14 cellular contexts compared by ENCODE assay signal in the genomic region with DNA sequence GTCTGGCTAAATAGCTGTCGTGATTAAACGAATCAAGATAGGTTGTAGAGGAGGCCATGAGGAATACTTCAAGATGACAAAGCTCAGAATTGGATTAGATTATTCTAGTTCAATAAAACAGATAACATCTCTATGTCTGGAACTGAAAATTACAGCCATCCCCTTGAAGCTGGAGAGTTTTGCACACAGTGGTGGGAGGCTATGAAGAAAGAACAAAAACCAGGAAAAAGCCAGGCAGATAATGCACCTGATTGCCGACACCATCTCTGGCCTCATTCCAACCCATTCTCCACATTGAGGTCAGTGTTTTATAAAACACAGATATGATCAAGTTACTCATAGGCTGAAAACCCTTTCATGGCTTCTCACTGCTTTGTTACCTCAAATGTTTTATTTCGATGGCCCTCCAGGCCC.
DNase-seq lines count a peak whose midpoint lies in the region; TF ChIP-seq lines count a peak whose summit lies in the region.
"Had no signal": no experiment of that assay in that cellular context is flagged by ENCODE, and none has a peak within 500 bp of the region (broad histone marks: within the 10 kb centered on the region; RNA-seq: fewer than 3 reads in every experiment).

No MANE protein-coding gene starts in this region.

- H3K4me1 ChIP-seq in SK-N-SH (ENCODE audit: control insufficient read depth in 1 of 2, insufficient read depth in 2 of 2, low read depth in 1 of 2, low read length in 1 of 2): peaks cover 7 to 49% of the 10 kb centered on the region in 2 experiments; a peak in 3 of 4 replicates

- DNase-seq in DMS153 treated with DMSO at 0.1 percent for 48 hours (lab: John Stamatoyannopoulos, UW; ENCODE audit: unreplicated experiment): peak; percentile 70
- peak; percentile 56 for DNase-seq in NCI-H146 treated with DMSO at 0.1 percent for 48 hours (lab: John Stamatoyannopoulos, UW; ENCODE audit: unreplicated experiment)
- peak; percentile 50 for DNase-seq in SK-N-SH
- peak; percentile 56 for DNase-seq in fibroblast of the aortic adventitia (ENCODE audit: low read depth)
- DNase-seq in GM10266 (ENCODE audit: extremely low spot score): no peak
- DNase-seq in cerebellum (ENCODE audit: low spot score): no peak
- no peak for DNase-seq in germinal center (ENCODE audit: low spot score)
- no peak for DNase-seq in HPDE6-E6E7 (ENCODE audit: extremely low spot score)
- DNase-seq: ACHN; CD8-positive, alpha-beta T cell; Kasumi-1; NCI-H1436; NCI-H510A; T-cell had no signal

- POLR2A ChIA-PET in SK-N-SH (lab: Yijun Ruan, JAX): interaction anchor here (0.9 to 2.1 kb wide), 11 partner anchors 25 to 1181 kb away, joined by 3 to 20 read pairs (median 9); a partner anchor contains a TSS

- H3K27ac ChIP-seq in SK-N-SH (ENCODE audit: low read depth in 2 of 2, low read length in 1 of 2): peak overlapping the region; percentile 48 to 100; a peak in 3 of 4 replicates

- H3K36me3 ChIP-seq in SK-N-SH (replicated peaks in 1 of 2; ENCODE audit: control insufficient read depth in 1 of 2, insufficient read depth in 2 of 2, low read length in 1 of 2): no peaks in the 10 kb centered on the region

- no peaks in the 10 kb centered on the region for H3K9me3 ChIP-seq in SK-N-SH

- H3K79me2 ChIP-seq in SK-N-SH (ENCODE audit: insufficient read depth): no peaks in the 10 kb centered on the region

- CTCF ChIA-PET in SK-N-SH (lab: Yijun Ruan, JAX): interaction anchor here (0.9 to 10.1 kb wide), 8 partner anchors 11 to 1183 kb away, joined by 3 to 108 read pairs (median 6); no protein-coding TSS in a partner anchor

- WGBS in SK-N-SH (ENCODE audit: low lambda C conversion rate): 9% methylated on average over 4 of the region's 4 CpGs

- H3K4me3 ChIP-seq in SK-N-SH (ENCODE audit: low read depth in 2 of 2, low read length in 1 of 2) (no peak overlapping the region), fibroblast of the aortic adventitia (ENCODE audit: low read depth, low read length) (no peak overlapping the region)

- no peaks in the 10 kb centered on the region for H3K27me3 ChIP-seq in SK-N-SH (ENCODE audit: insufficient read depth)

- H3K9ac ChIP-seq in SK-N-SH: no peak overlapping the region

- H3K4me2 ChIP-seq in SK-N-SH: peak overlapping the region; percentile 50; the same call in 1 of the 2 replicates

- TF ChIP-seq CTCF in SK-N-SH (IDR thresholded peaks at IDR 0.05) (no peak), fibroblast of the aortic adventitia (IDR thresholded peaks at IDR 0.05; ENCODE audit: insufficient read depth, low read length) (no peak), GM10266 (IDR thresholded peaks at IDR 0.05; ENCODE audit: control insufficient read depth, insufficient read depth, low read depth, missing control alignments) (no peak)

- H3K9me2 ChIP-seq in SK-N-SH: no peaks in the 10 kb centered on the region

- H4K20me1 ChIP-seq in SK-N-SH (ENCODE audit: insufficient read depth): no peaks in the 10 kb centered on the region

- no peaks in the 10 kb centered on the region for H3F3A ChIP-seq in SK-N-SH (replicated peaks; ENCODE audit: insufficient read depth)

- H2AFZ ChIP-seq in SK-N-SH (ENCODE audit: low read depth): no peak overlapping the region

- TF ChIP-seq EP300 in SK-N-SH (IDR thresholded peaks at IDR 0.05; ENCODE audit: borderline replicate concordance in 1 of 2, low read depth in 1 of 2, low read length in 1 of 2): peak; percentile 82 to 99

- peak; percentile 47 for TF ChIP-seq RAD21 in SK-N-SH (IDR thresholded peaks at IDR 0.05; ENCODE audit: low read length)

TF ChIP-seq in SK-N-SH, 30 proteins besides CTCF, POLR2A, EP300 and RAD21 (continues in another document):
- TF ChIP-seq FOXM1 (IDR thresholded peaks at IDR 0.05; ENCODE audit: low read depth): no peak
- TF ChIP-seq TAF1 (IDR thresholded peaks at IDR 0.05; ENCODE audit: borderline replicate concordance, low read depth, low read length): no peak
- peak; percentile 87 for TF ChIP-seq NFIC (IDR thresholded peaks at IDR 0.05; ENCODE audit: borderline replicate concordance)
- TF ChIP-seq YY1 (IDR thresholded peaks at IDR 0.05; ENCODE audit: low read depth): no peak
- TF ChIP-seq FOXJ3 (CRISPR knock-in tag; IDR thresholded peaks at IDR 0.05): peak; percentile 93
- TF ChIP-seq, protein P1, sequence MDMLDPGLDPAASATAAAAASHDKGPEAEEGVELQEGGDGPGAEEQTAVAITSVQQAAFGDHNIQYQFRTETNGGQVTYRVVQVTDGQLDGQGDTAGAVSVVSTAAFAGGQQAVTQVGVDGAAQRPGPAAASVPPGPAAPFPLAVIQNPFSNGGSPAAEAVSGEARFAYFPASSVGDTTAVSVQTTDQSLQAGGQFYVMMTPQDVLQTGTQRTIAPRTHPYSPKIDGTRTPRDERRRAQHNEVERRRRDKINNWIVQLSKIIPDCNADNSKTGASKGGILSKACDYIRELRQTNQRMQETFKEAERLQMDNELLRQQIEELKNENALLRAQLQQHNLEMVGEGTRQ (IDR thresholded peaks at IDR 0.05; ENCODE audit: borderline replicate concordance, low read depth, low read length): no peak
- 0 out of 2 replicates have a peak, but pooled peaks have one; percentile 25 for TF ChIP-seq SIN3A (IDR thresholded peaks at IDR 0.05; ENCODE audit: borderline replicate concordance, low read depth, low read length)
- no peak for TF ChIP-seq RFX5 (IDR thresholded peaks at IDR 0.05; ENCODE audit: low read length)
- TF ChIP-seq TEAD4 (IDR thresholded peaks at IDR 0.05; ENCODE audit: borderline replicate concordance, insufficient read depth): peak; percentile 88
- TF ChIP-seq RXRA (IDR thresholded peaks at IDR 0.05; ENCODE audit: borderline replicate concordance, low read depth): peak; percentile 25; the same call in 1 of the 2 replicates
- peak; percentile 81 for TF ChIP-seq CHD2 (IDR thresholded peaks at IDR 0.05; ENCODE audit: low read length, partially characterized antibody)
- peak; percentile 97 for TF ChIP-seq RCOR1 (IDR thresholded peaks at IDR 0.05; ENCODE audit: low read length)
- TF ChIP-seq, protein P2, sequence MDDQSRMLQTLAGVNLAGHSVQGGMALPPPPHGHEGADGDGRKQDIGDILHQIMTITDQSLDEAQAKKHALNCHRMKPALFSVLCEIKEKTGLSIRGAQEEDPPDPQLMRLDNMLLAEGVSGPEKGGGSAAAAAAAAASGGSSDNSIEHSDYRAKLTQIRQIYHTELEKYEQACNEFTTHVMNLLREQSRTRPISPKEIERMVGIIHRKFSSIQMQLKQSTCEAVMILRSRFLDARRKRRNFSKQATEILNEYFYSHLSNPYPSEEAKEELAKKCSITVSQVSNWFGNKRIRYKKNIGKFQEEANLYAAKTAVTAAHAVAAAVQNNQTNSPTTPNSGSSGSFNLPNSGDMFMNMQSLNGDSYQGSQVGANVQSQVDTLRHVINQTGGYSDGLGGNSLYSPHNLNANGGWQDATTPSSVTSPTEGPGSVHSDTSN (IDR thresholded peaks at IDR 0.05): peak; percentile 88
- no peak for TF ChIP-seq EZH2phosphoT487 (IDR thresholded peaks at IDR 0.05; ENCODE audit: borderline replicate concordance, low read depth)
- TF ChIP-seq, protein P3, sequence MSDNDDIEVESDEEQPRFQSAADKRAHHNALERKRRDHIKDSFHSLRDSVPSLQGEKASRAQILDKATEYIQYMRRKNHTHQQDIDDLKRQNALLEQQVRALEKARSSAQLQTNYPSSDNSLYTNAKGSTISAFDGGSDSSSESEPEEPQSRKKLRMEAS (IDR thresholded peaks at IDR 0.05; ENCODE audit: low read depth): peak; percentile 41; the same call in 1 of the 2 replicates
- no peak for TF ChIP-seq GABPA (IDR thresholded peaks at IDR 0.05; ENCODE audit: low read depth)
- TF ChIP-seq, protein P4, sequence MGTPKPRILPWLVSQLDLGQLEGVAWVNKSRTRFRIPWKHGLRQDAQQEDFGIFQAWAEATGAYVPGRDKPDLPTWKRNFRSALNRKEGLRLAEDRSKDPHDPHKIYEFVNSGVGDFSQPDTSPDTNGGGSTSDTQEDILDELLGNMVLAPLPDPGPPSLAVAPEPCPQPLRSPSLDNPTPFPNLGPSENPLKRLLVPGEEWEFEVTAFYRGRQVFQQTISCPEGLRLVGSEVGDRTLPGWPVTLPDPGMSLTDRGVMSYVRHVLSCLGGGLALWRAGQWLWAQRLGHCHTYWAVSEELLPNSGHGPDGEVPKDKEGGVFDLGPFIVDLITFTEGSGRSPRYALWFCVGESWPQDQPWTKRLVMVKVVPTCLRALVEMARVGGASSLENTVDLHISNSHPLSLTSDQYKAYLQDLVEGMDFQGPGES (IDR thresholded peaks at IDR 0.05; ENCODE audit: low read depth, low read length): no peak
- peak; percentile 16; the same call in 1 of the 2 replicates for TF ChIP-seq FOSL2 (IDR thresholded peaks at IDR 0.05; ENCODE audit: borderline replicate concordance, low read depth)
- TF ChIP-seq SMC3 (IDR thresholded peaks at IDR 0.05; ENCODE audit: low read depth, low read length): peak; percentile 17
- TF ChIP-seq POLR2AphosphoS5 (IDR thresholded peaks at IDR 0.05; ENCODE audit: low read depth, low read length): peak; percentile 87
- peak; percentile 72 for TF ChIP-seq JUND (IDR thresholded peaks at IDR 0.05)
- TF ChIP-seq, protein P5, sequence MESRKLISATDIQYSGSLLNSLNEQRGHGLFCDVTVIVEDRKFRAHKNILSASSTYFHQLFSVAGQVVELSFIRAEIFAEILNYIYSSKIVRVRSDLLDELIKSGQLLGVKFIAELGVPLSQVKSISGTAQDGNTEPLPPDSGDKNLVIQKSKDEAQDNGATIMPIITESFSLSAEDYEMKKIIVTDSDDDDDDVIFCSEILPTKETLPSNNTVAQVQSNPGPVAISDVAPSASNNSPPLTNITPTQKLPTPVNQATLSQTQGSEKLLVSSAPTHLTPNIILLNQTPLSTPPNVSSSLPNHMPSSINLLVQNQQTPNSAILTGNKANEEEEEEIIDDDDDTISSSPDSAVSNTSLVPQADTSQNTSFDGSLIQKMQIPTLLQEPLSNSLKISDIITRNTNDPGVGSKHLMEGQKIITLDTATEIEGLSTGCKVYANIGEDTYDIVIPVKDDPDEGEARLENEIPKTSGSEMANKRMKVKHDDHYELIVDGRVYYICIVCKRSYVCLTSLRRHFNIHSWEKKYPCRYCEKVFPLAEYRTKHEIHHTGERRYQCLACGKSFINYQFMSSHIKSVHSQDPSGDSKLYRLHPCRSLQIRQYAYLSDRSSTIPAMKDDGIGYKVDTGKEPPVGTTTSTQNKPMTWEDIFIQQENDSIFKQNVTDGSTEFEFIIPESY (IDR thresholded peaks at IDR 0.05; ENCODE audit: borderline replicate concordance, low read depth): no peak

Comparison
In these comparisons a context has a peak if more than half of its experiments do, and no peak if none do; other contexts are left out.
1. DNase-seq: peak in DMS153 treated with DMSO at 0.1 percent for 48 hours (single experiment), NCI-H146 treated with DMSO at 0.1 percent for 48 hours (single experiment), SK-N-SH (single experiment) and fibroblast of the aortic adventitia (single experiment); none in GM10266 (single experiment), cerebellum (single experiment), germinal center (single experiment) and HPDE6-E6E7 (single experiment).